Comparison of ENCODE assay signal across 1 cellular context in the genomic region with DNA sequence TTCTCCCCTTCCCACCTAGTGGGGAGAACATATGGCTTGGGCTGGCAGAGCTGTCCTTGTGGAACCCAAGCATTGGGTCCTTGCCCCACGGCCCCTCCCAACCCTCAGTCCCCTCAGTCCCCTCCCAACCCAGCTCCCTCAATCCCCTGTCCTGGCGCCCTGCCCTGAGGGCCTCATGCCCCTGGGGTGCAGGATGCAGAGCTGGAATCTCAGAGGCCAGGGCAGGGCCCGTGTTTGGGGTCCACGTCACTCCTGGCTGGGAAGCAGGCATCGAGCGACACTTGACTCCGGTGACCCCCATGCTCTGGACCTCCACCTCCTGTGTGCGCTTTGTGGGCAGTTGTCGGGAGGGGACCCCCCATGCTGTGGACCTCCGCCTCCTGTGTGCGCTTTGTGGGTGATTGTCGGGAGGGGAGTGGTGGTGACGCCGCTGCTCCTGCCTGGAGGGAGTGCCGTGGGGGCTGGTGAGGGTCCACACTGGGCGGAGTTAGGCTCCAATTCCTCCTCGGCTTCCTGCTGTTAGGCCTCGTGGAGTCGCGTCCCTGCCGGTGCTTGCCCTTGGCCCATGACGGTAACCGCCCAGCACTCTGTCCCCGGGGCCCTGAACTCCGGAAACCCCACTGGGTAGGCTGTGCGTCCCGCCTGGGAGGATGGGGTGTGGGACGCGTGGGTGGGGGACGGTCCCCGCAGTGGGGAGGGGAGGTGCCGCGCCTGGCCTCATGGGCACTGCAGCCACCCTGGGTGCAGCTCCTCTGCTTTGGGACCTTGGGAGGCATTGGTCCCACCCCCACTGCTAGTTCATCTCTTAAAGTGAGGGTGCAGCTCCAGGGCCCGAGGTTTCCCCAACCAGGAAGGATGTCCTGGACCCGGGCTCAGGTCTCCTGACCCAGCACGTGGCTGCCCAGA.
TF ChIP-seq lines count a peak whose summit lies in the region.

No MANE protein-coding gene starts in this region.

TF ChIP-seq in GM23338, 12 proteins besides CTCF, POLR2A, EP300 and RAD21:
- TF ChIP-seq ZNF114 (CRISPR knock-in tag; IDR thresholded peaks at IDR 0.05) (no peak), EZH2phosphoT487 (IDR thresholded peaks at IDR 0.05; ENCODE audit: unreplicated experiment) (no peak), NANOG (IDR thresholded peaks at IDR 0.05; ENCODE audit: borderline replicate concordance) (no peak), POLR2AphosphoS5 (IDR thresholded peaks at IDR 0.05; ENCODE audit: low read depth) (no peak), STAT1 (IDR thresholded peaks at IDR 0.05; ENCODE audit: unreplicated experiment) (no peak), ZNF331 (CRISPR knock-in tag; IDR thresholded peaks at IDR 0.05; ENCODE audit: low read depth) (no peak)
